ENCODE assay signal across 34 cellular contexts in genomic region chr14:84252706-84253105, GRCh38.
"Had no signal": no experiment of that assay in that cellular context is flagged by ENCODE, and none has a peak within 500 bp of the region (broad histone marks: within the 10 kb centered on the region; RNA-seq: fewer than 3 reads in every experiment).

No MANE protein-coding gene starts in this region.

- H3K27ac ChIP-seq: adrenal gland, Peyer's patch, SJSA1 had no signal

- H3K4me1 Mint-ChIP-seq: activated CD4-positive, alpha-beta T cell treated with anti-CD3 and anti-CD28 coated beads for 36 hours; activated CD4-positive, alpha-beta T cell treated with anti-CD3 and anti-CD28 coated beads, Interleukin-2, amount 10 ng/mL, durations not matched to agents 7 days and 5 days had no signal

- H3K4me2 ChIP-seq: SK-N-SH had no signal

- H3K27me3 ChIP-seq: adrenal gland, MG63, Peyer's patch, SJSA1 had no signal

- H3K27ac Mint-ChIP-seq: activated CD4-positive, alpha-beta T cell treated with anti-CD3 and anti-CD28 coated beads for 36 hours; activated CD4-positive, alpha-beta T cell treated with anti-CD3 and anti-CD28 coated beads, Interleukin-2, amount 10 ng/mL, durations not matched to agents 7 days and 5 days; activated CD8-positive, alpha-beta T cell treated with anti-CD3 and anti-CD28 coated beads, Interleukin-2, amount 10 ng/mL, durations not matched to agents 7 days and 5 days; activated naive CD4-positive, alpha-beta T cell treated with anti-CD3 and anti-CD28 coated beads for 36 hours; activated naive CD4-positive, alpha-beta T cell treated with anti-CD3 and anti-CD28 coated beads, Interleukin-2, amount 50 U/mL, for 72 hours; activated T-helper 1 cell treated with anti-CD3 and anti-CD28 coated beads, Interleukin-12 subunit alpha, Interleukin-12 subunit beta, Interleukin-2, Interleukin-4 antibody, amounts not matched to agents 30 ng/mL and 10 ng/mL and 1 ng/mL, durations not matched to agents 14 hours and 24 hours and 36 hours; T-helper 1 cell treated with Interleukin-12 subunit alpha and Interleukin-12 subunit beta and Interleukin-4 antibody, amounts not matched to agents 30 μg/mL and 1 μg/mL, for 36 hours; T-helper 2 cell treated with Interferon-gamma antibody and Interleukin-4, amounts not matched to agents 5 μg/mL and 100 μg/mL, for 36 hours; WTC11 had no signal

- H3K36me3 Mint-ChIP-seq: activated naive CD4-positive, alpha-beta T cell treated with anti-CD3 and anti-CD28 coated beads, Interleukin-2, amount 50 U/mL, for 72 hours; brain; WTC11 had no signal

- DNase-seq: activated CD4-positive, alpha-beta T cell treated with anti-CD3 and anti-CD28 coated beads for 36 hours; activated CD4-positive, alpha-beta T cell treated with anti-CD3 and anti-CD28 coated beads, Interleukin-2, amount 10 ng/mL, durations not matched to agents 7 days and 5 days; activated CD4-positive, alpha-beta T cell treated with anti-CD3 and anti-CD28 coated beads, Interleukin-2, amount 50 U/mL, for 48 hours; activated CD8-positive, alpha-beta T cell treated with anti-CD3 and anti-CD28 coated beads, Interleukin-2, amount 10 ng/mL, durations not matched to agents 7 days and 5 days; activated gamma-delta T cell treated with Interleukin-2 at 50 U/mL for 16 hours; activated naive CD4-positive, alpha-beta T cell treated with anti-CD3 and anti-CD28 coated beads for 36 hours; activated T-cell treated with anti-CD3 and anti-CD28 coated beads, Interleukin-2, amount 50 U/mL, for 4 hours; adrenal gland; caudate nucleus; Kasumi-1; KG1; MG63; NCI-H1048; NCI-H1105 treated with DMSO at 0.1 percent for 48 hours; NCI-H1436 treated with DMSO at 0.1 percent for 48 hours; NCI-H1694 treated with DMSO at 0.1 percent for 48 hours; NCI-H2029; NCI-H345; NCI-H524 treated with DMSO at 0.1 percent for 48 hours; NK-92 treated with Interleukin-12 subunit alpha and Interleukin-12 subunit beta, amount 100 ng/mL, for 24 hours; Peyer's patch; RPMI8226; SHP77 treated with DMSO at 0.1 percent for 48 hours; SK-N-SH had no signal

- H3K36me3 ChIP-seq: adrenal gland, MG63, Peyer's patch, SJSA1 had no signal

- H3K27me3 Mint-ChIP-seq: activated CD4-positive, alpha-beta T cell treated with anti-CD3 and anti-CD28 coated beads for 36 hours; activated CD4-positive, alpha-beta T cell treated with anti-CD3 and anti-CD28 coated beads, Interleukin-2, amount 10 ng/mL, durations not matched to agents 7 days and 5 days had no signal

- ATAC-seq: activated CD4-positive, alpha-beta T cell treated with anti-CD3 and anti-CD28 coated beads for 36 hours; activated CD4-positive, CD25-positive, alpha-beta regulatory T cell treated with anti-CD3 and anti-CD28 coated beads, Interleukin-2, amount 50 U/mL, for 24 hours; activated CD8-positive, alpha-beta T cell treated with anti-CD3 and anti-CD28 coated beads, Interleukin-2, amount 10 ng/mL, durations not matched to agents 7 days and 5 days; activated naive CD4-positive, alpha-beta T cell treated with anti-CD3 and anti-CD28 coated beads, Interleukin-2, amount 50 U/mL, for 72 hours; activated T-cell treated with anti-CD3 and anti-CD28 coated beads, Interleukin-2, amount 50 U/mL, for 4 hours; PC-3; WTC11 had no signal

- H3K4me3 ChIP-seq: adrenal gland, MG63, Peyer's patch, SJSA1 had no signal

- H3K9me3 ChIP-seq: adrenal gland, MG63, Peyer's patch, SJSA1, SK-N-SH had no signal

- H3K9me3 Mint-ChIP-seq: brain, WTC11 had no signal

- H3K4me3 Mint-ChIP-seq: activated CD4-positive, alpha-beta T cell treated with anti-CD3 and anti-CD28 coated beads for 36 hours; activated CD4-positive, alpha-beta T cell treated with anti-CD3 and anti-CD28 coated beads, Interleukin-2, amount 10 ng/mL, durations not matched to agents 7 days and 5 days; activated CD8-positive, alpha-beta T cell treated with anti-CD3 and anti-CD28 coated beads, Interleukin-2, amount 10 ng/mL, durations not matched to agents 7 days and 5 days; activated naive CD4-positive, alpha-beta T cell treated with anti-CD3 and anti-CD28 coated beads for 36 hours; activated T-cell treated with anti-CD3 and anti-CD28 coated beads, Interleukin-2, amount 50 U/mL, for 4 hours; activated T-helper 1 cell treated with anti-CD3 and anti-CD28 coated beads, Interleukin-12 subunit alpha, Interleukin-12 subunit beta, Interleukin-2, Interleukin-4 antibody, amounts not matched to agents 30 ng/mL and 10 ng/mL and 1 ng/mL, durations not matched to agents 14 hours and 24 hours and 36 hours; brain; T-helper 1 cell treated with Interleukin-12 subunit alpha and Interleukin-12 subunit beta and Interleukin-4 antibody, amounts not matched to agents 30 μg/mL and 1 μg/mL, for 36 hours; T-helper 2 cell treated with Interferon-gamma antibody and Interleukin-4, amounts not matched to agents 5 μg/mL and 100 μg/mL, for 36 hours; WTC11 had no signal

- H3K4me1 ChIP-seq: Peyer's patch, SJSA1 had no signal

- FAIRE-seq: bronchial epithelial cell had no signal

- H3K9ac ChIP-seq: SK-N-SH had no signal
